Comparison of ENCODE assay signal across 9 cellular contexts in the genomic region with DNA sequence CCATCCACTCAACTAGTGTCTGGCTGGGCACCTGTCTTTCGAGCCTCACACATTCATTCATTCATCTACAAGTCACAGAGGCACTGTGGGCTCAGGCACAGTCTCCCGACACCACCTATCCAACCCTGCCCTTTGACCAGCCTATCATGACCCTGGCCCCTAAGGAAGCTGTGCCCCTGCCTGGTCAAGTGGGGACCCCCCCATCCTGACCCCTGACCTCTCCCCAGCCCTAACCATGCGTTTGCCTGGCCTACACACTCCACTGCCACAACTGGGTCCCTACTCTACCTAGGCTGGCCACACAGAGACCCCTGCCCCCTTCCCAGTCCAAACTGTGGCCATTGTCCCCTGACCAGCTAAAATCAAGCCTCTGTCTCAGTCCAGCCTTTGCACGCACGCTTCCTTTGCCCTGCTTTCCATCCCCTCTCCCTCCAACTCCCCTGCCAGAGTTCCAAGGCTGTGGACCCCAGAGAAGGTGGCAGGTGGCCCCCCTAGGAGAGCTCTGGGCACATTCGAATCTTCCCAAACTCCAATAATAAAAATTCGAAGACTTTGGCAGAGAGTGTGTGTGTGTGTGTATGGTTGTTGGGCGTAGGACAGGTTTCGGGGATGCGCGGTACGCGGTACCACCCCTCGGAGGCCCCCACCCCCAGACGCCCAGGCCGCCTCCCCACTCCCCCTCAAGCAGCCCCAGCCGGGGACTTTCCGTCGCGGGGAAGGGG. TPM values are rescaled to one million over a fixed set of nuclear protein-coding genes. Genes with fewer than 3 reads are reported as not detected.
DNase-seq lines count a peak whose midpoint lies in the region; ATAC-seq lines count a peak whose summit lies in the region.
"Had no signal": no experiment of that assay in that cellular context is flagged by ENCODE, and none has a peak within 500 bp of the region (broad histone marks: within the 10 kb centered on the region; RNA-seq: fewer than 3 reads in every experiment).

No MANE protein-coding gene starts in this region.

- H3K9me3 Mint-ChIP-seq in activated CD4-positive, alpha-beta T cell treated with anti-CD3 and anti-CD28 coated beads for 36 hours (ENCODE audit: low read depth), result no peaks in the 10 kb centered on the region
- no peaks in the 10 kb centered on the region for H3K9me3 Mint-ChIP-seq in activated CD4-positive, alpha-beta memory T cell treated with anti-CD3 and anti-CD28 coated beads for 36 hours
- H3K9me3 Mint-ChIP-seq in stimulated activated naive B cell treated with anti-CD40 and anti-IgM and Interleukin-4, amounts not matched to agents 10 μg/mL and 1 μg/mL and 100 μg/mL, for 72 hours, result no peaks in the 10 kb centered on the region

- CTCF ChIA-PET in activated CD4-positive, alpha-beta T cell treated with anti-CD3 and anti-CD28 coated beads for 36 hours (lab: Charles Lee), result interaction anchor here (0.5 to 3.9 kb wide), 22 partner anchors 9 to 389 kb away, joined by 3 to 15 read pairs (median 4); a partner anchor contains a TSS
- CTCF ChIA-PET in activated CD4-positive, alpha-beta memory T cell treated with anti-CD3 and anti-CD28 coated beads for 36 hours (lab: Charles Lee), result interaction anchor here (0.6 to 2.1 kb wide), 26 partner anchors 9 to 210 kb away, joined by 3 to 14 read pairs (median 5); a partner anchor contains a TSS

- no peaks in the 10 kb centered on the region for H3K27me3 Mint-ChIP-seq in activated CD4-positive, alpha-beta T cell treated with anti-CD3 and anti-CD28 coated beads for 36 hours
- no peaks in the 10 kb centered on the region for H3K27me3 Mint-ChIP-seq in activated CD4-positive, alpha-beta memory T cell treated with anti-CD3 and anti-CD28 coated beads for 36 hours
- no peaks in the 10 kb centered on the region for H3K27me3 Mint-ChIP-seq in stimulated activated naive B cell treated with anti-CD40 and anti-IgM and Interleukin-4, amounts not matched to agents 10 μg/mL and 1 μg/mL and 100 μg/mL, for 72 hours

- no peak for ATAC-seq in activated CD4-positive, alpha-beta T cell treated with anti-CD3 and anti-CD28 coated beads for 36 hours
- ATAC-seq in stimulated activated naive B cell treated with anti-CD40 and anti-IgM and Interleukin-4, amounts not matched to agents 10 μg/mL and 1 μg/mL and 100 μg/mL, for 72 hours (replicated peaks), result no peak
- ATAC-seq in GM21619 (IDR thresholded peaks at IDR 0.05; ENCODE audit: unreplicated experiment), result no peak

- peak overlapping the region; percentile 78 for H3K4me3 ChIP-seq in iPS-11a (ENCODE audit: low read depth, low read length)

- DNase-seq in activated CD4-positive, alpha-beta T cell treated with anti-CD3 and anti-CD28 coated beads for 36 hours, result no peak
- no peak for DNase-seq in activated CD4-positive, alpha-beta T cell treated with anti-CD3 and anti-CD28 coated beads, Interleukin-2, amount 50 U/mL, for 48 hours
- no peak for DNase-seq in activated CD4-positive, alpha-beta memory T cell treated with anti-CD3 and anti-CD28 coated beads for 36 hours
- no peak for DNase-seq in stimulated activated naive B cell treated with anti-CD40 and anti-IgM and Interleukin-4, amounts not matched to agents 10 μg/mL and 1 μg/mL and 100 μg/mL, for 72 hours
- DNase-seq in C1 segment of cervical spinal cord (lab: John Stamatoyannopoulos, UW) (no peak), cerebellar nuclear complex (lab: John Stamatoyannopoulos, UW) (no peak)

- H3K4me3 Mint-ChIP-seq in activated CD4-positive, alpha-beta T cell treated with anti-CD3 and anti-CD28 coated beads for 36 hours, result peak overlapping the region; percentile 92
- peak overlapping the region; percentile 93 for H3K4me3 Mint-ChIP-seq in activated CD4-positive, alpha-beta memory T cell treated with anti-CD3 and anti-CD28 coated beads for 36 hours
- peak overlapping the region; percentile 94 to 97 for H3K4me3 Mint-ChIP-seq in stimulated activated naive B cell treated with anti-CD40 and anti-IgM and Interleukin-4, amounts not matched to agents 10 μg/mL and 1 μg/mL and 100 μg/mL, for 72 hours

- peak overlapping the region; percentile 45 for H3K27ac Mint-ChIP-seq in activated CD4-positive, alpha-beta T cell treated with anti-CD3 and anti-CD28 coated beads for 36 hours
- H3K27ac Mint-ChIP-seq in activated CD4-positive, alpha-beta memory T cell treated with anti-CD3 and anti-CD28 coated beads for 36 hours, result peak overlapping the region; percentile 91
- peak overlapping the region; percentile 94 for H3K27ac Mint-ChIP-seq in stimulated activated naive B cell treated with anti-CD40 and anti-IgM and Interleukin-4, amounts not matched to agents 10 μg/mL and 1 μg/mL and 100 μg/mL, for 72 hours

- intact Hi-C loops in activated CD4-positive, alpha-beta T cell treated with anti-CD3 and anti-CD28 coated beads for 36 hours (cut with DNase I, micrococcal nuclease), result loop anchor here in 1 of 2 experiments (5.0 kb wide), 4 partner anchors 41 to 149 kb away; a partner anchor contains a TSS
- intact Hi-C loops in activated CD4-positive, alpha-beta memory T cell treated with anti-CD3 and anti-CD28 coated beads for 36 hours (cut with micrococcal nuclease), result loop anchor here (1.0 to 5.0 kb wide), 3 partner anchors 45 to 149 kb away; a partner anchor contains a TSS

- H3K4me1 Mint-ChIP-seq in activated CD4-positive, alpha-beta T cell treated with anti-CD3 and anti-CD28 coated beads for 36 hours, result peaks cover 17% of the 10 kb centered on the region
- H3K4me1 Mint-ChIP-seq in activated CD4-positive, alpha-beta memory T cell treated with anti-CD3 and anti-CD28 coated beads for 36 hours (ENCODE audit: low read depth), result peaks cover 19% of the 10 kb centered on the region
- H3K4me1 Mint-ChIP-seq in stimulated activated naive B cell treated with anti-CD40 and anti-IgM and Interleukin-4, amounts not matched to agents 10 μg/mL and 1 μg/mL and 100 μg/mL, for 72 hours, result peaks cover 25 to 41% of the 10 kb centered on the region in 2 donors

- POLR2A ChIA-PET in activated CD4-positive, alpha-beta T cell treated with anti-CD3 and anti-CD28 coated beads for 36 hours (lab: Charles Lee), result interaction anchor here (1.0 kb wide), 2 partner anchors 25 to 79 kb away, joined by 3 to 5 read pairs; a partner anchor contains a TSS
- POLR2A ChIA-PET in activated CD4-positive, alpha-beta memory T cell treated with anti-CD3 and anti-CD28 coated beads for 36 hours (lab: Charles Lee), result interaction anchor here (0.9 to 1.8 kb wide), 14 partner anchors 9 to 150 kb away, joined by 3 to 15 read pairs (median 5); a partner anchor contains a TSS

- peaks cover 12% of the 10 kb centered on the region for H3K36me3 Mint-ChIP-seq in activated CD4-positive, alpha-beta T cell treated with anti-CD3 and anti-CD28 coated beads for 36 hours (ENCODE audit: low read depth)
- H3K36me3 Mint-ChIP-seq in activated CD4-positive, alpha-beta memory T cell treated with anti-CD3 and anti-CD28 coated beads for 36 hours, result peaks cover 7% of the 10 kb centered on the region
- H3K36me3 Mint-ChIP-seq in stimulated activated naive B cell treated with anti-CD40 and anti-IgM and Interleukin-4, amounts not matched to agents 10 μg/mL and 1 μg/mL and 100 μg/mL, for 72 hours, result peaks cover 3 to 5% of the 10 kb centered on the region in 2 donors

RNA-seq across cellular contexts. Expression of a gene that starts 0.4 kb away (rescaled TPM):
- 10 to 100 TPM; 49.8 to 52.0 TPM for total RNA-seq in activated CD4-positive, alpha-beta T cell treated with anti-CD3 and anti-CD28 coated beads for 36 hours
- 10 to 100 TPM; 61.9 to 62.0 TPM for total RNA-seq in activated CD4-positive, alpha-beta memory T cell treated with anti-CD3 and anti-CD28 coated beads for 36 hours

RNA-seq across cellular contexts. Expression of a gene that starts 3.2 kb away (rescaled TPM):
- total RNA-seq in activated CD4-positive, alpha-beta T cell treated with anti-CD3 and anti-CD28 coated beads for 36 hours, result not detected
- not detected for total RNA-seq in activated CD4-positive, alpha-beta memory T cell treated with anti-CD3 and anti-CD28 coated beads for 36 hours
- total RNA-seq: NCI-H460 had no signal

RNA-seq across cellular contexts. Expression of a gene that starts 25.0 kb away (rescaled TPM):
- total RNA-seq in activated CD4-positive, alpha-beta T cell treated with anti-CD3 and anti-CD28 coated beads for 36 hours, result 10 to 100 TPM; 14.2 to 15.3 TPM
- total RNA-seq in activated CD4-positive, alpha-beta memory T cell treated with anti-CD3 and anti-CD28 coated beads for 36 hours, result 10 to 100 TPM; 14.4 to 15.2 TPM

RNA-seq across cellular contexts. Expression of a gene that starts 30.7 kb away (rescaled TPM):
- total RNA-seq in activated CD4-positive, alpha-beta T cell treated with anti-CD3 and anti-CD28 coated beads for 36 hours, result under 1 TPM in 1 of 2 experiments, not detected in 1; 0.16 TPM
- not detected for total RNA-seq in activated CD4-positive, alpha-beta memory T cell treated with anti-CD3 and anti-CD28 coated beads for 36 hours
- total RNA-seq: NCI-H460 had no signal

RNA-seq across cellular contexts. Expression of a gene that starts 41.4 kb away (rescaled TPM):
- total RNA-seq in activated CD4-positive, alpha-beta T cell treated with anti-CD3 and anti-CD28 coated beads for 36 hours, result 1 to 10 TPM; 1.1 to 1.6 TPM
- 1 to 10 TPM; 2.4 to 2.5 TPM for total RNA-seq in activated CD4-positive, alpha-beta memory T cell treated with anti-CD3 and anti-CD28 coated beads for 36 hours
